8 cellular contexts compared by ENCODE assay signal in genomic region chr13:94602467-94602866, GRCh38. TPM values are rescaled to one million over a fixed set of nuclear protein-coding genes. Genes with fewer than 3 reads are reported as not detected.
A peak's percentile ranks its signal among the peaks of the same experiment; 100 is the strongest.
DNase-seq lines count a peak whose midpoint lies in the region; ATAC-seq and TF ChIP-seq lines count a peak whose summit lies in the region.

No MANE protein-coding gene starts in this region.

- H3K9ac ChIP-seq in BLaER1 (peak overlapping the region; percentile 89), Loucy (ENCODE audit: low read depth, low read length, poor library complexity, severe bottlenecking) (peak overlapping the region; percentile 74)

- intact Hi-C loops in natural killer cell (cut with micrococcal nuclease), result no loop called here
- intact Hi-C loops in posterior cingulate gyrus (cut with DNase I), result no loop called here

- no peak for ATAC-seq in natural killer cell

- H3K79me2 ChIP-seq in Loucy (ENCODE audit: insufficient read depth, low read length), result peaks cover 15% of the 10 kb centered on the region

- H3K27ac ChIP-seq in BLaER1, result peak overlapping the region; percentile 86

- H3K4me3 ChIP-seq in BLaER1, result peak overlapping the region; percentile 97
- peak overlapping the region; percentile 89 for H3K4me3 ChIP-seq in Loucy (ENCODE audit: low read length, poor library complexity, severe bottlenecking)
- H3K4me3 ChIP-seq in choroid plexus epithelial cell (ENCODE audit: low read depth, low read length), result peak overlapping the region; percentile 96

- H3K9me2 ChIP-seq in Loucy (replicated peaks; ENCODE audit: low read depth, low read length), result no peaks in the 10 kb centered on the region

- DNase-seq in choroid plexus epithelial cell (ENCODE audit: low read depth) (no peak), natural killer cell (no peak), posterior cingulate gyrus (no peak), NCI-H2171 treated with DMSO at 0.1 percent for 48 hours (lab: John Stamatoyannopoulos, UW) (no peak), CD1c-positive myeloid dendritic cell (ENCODE audit: extremely low spot score) (no peak)
- no peak for DNase-seq in activated CD4-positive, alpha-beta T cell treated with anti-CD3 and anti-CD28 coated beads for 48 hours

- H3K27me3 Mint-ChIP-seq in natural killer cell (ENCODE audit: low read depth in 2 of 2), result no peaks in the 10 kb centered on the region

- H4K20me1 ChIP-seq in BLaER1, result 0 out of 2 replicates have a peak, but pooled peaks cover 14% of the 10 kb centered on the region
- H4K20me1 ChIP-seq in Loucy (ENCODE audit: insufficient read depth, low read length, poor library complexity, severe bottlenecking), result peaks cover 2% of the 10 kb centered on the region

- peaks cover 24% of the 10 kb centered on the region in 2 donors for H3K4me1 Mint-ChIP-seq in natural killer cell

- H3K36me3 ChIP-seq in BLaER1 (peaks cover 25% of the 10 kb centered on the region), Loucy (ENCODE audit: insufficient read depth, low read length) (no peaks in the 10 kb centered on the region)

- H3K4me1 ChIP-seq in BLaER1, result peaks cover 16% of the 10 kb centered on the region
- peaks cover 24% of the 10 kb centered on the region for H3K4me1 ChIP-seq in Loucy (ENCODE audit: insufficient read depth, low read length, poor library complexity, severe bottlenecking)

- peaks cover 8% of the 10 kb centered on the region; the same call in 1 of the 2 replicates for H3K9me3 ChIP-seq in BLaER1
- no peaks in the 10 kb centered on the region for H3K9me3 ChIP-seq in Loucy (ENCODE audit: insufficient read depth, low read depth, low read length)

- TF ChIP-seq CTCF in Loucy (conservative IDR thresholded peaks at IDR 0.05; ENCODE audit: low read length) (no peak), choroid plexus epithelial cell (conservative IDR thresholded peaks at IDR 0.05; ENCODE audit: low read depth, low read length) (no peak), natural killer cell (IDR thresholded peaks at IDR 0.05) (no peak)

- H3F3A ChIP-seq in Loucy (ENCODE audit: low read depth), result no peaks in the 10 kb centered on the region; the same call in 1 of the 2 replicates

- H3K36me3 Mint-ChIP-seq in natural killer cell, result peaks cover 11% of the 10 kb centered on the region

- H3K27ac Mint-ChIP-seq in natural killer cell, result peak overlapping the region; percentile 12 to 74

- H2AFZ ChIP-seq in Loucy (ENCODE audit: low read length), result peak overlapping the region; percentile 85

- H3K4me2 ChIP-seq in BLaER1 (peak overlapping the region; percentile 91), Loucy (ENCODE audit: low read depth, low read length, poor library complexity, severe bottlenecking) (peak overlapping the region; percentile 77)

- no peaks in the 10 kb centered on the region for H3K9me3 Mint-ChIP-seq in natural killer cell

- peak overlapping the region; percentile 86 for H3K4me3 Mint-ChIP-seq in natural killer cell

- no peaks in the 10 kb centered on the region for H3K27me3 ChIP-seq in BLaER1
- no peaks in the 10 kb centered on the region for H3K27me3 ChIP-seq in Loucy (ENCODE audit: insufficient read depth, low read length, poor library complexity, severe bottlenecking)

RNA-seq across cellular contexts. Expression of gene GPR180, which starts 0.8 kb away (rescaled TPM):
- 1 to 10 TPM; 2.0 to 2.9 (median 2.7) TPM for total RNA-seq in natural killer cell

RNA-seq across cellular contexts. Expression of gene TGDS, which starts 6.5 kb away (rescaled TPM):
- 1 to 10 TPM; 6.9 to 9.0 (median 7.7) TPM for total RNA-seq in natural killer cell
